16 cellular contexts compared by ENCODE assay signal in the genomic region with DNA sequence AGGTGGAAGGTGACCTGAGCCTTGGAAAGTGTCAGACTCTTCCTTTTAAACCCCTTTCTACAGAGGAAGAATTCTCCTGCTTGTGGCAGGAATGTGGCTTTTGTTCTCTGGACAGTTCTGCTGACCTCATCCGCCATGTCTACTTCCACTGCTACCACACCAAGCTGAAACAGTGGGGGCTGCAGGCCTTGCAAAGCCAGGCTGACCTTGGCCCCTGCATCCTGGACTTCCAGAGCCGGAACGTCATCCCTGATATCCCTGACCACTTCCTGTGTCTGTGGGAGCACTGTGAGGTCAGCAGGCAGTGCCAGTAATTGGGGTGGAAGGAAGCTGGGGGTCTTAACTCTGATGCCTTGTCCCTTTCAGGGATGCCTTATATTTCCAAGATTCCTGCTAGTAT. TPM values are rescaled to one million over a fixed set of nuclear protein-coding genes. Genes with fewer than 3 reads are reported as not detected.
DNase-seq lines count a peak whose midpoint lies in the region; ATAC-seq and TF ChIP-seq lines count a peak whose summit lies in the region.
"Had no signal": no experiment of that assay in that cellular context is flagged by ENCODE, and none has a peak within 500 bp of the region (broad histone marks: within the 10 kb centered on the region; RNA-seq: fewer than 3 reads in every experiment).

No MANE protein-coding gene starts in this region.

- no peak for ATAC-seq in GM21723 (IDR thresholded peaks at IDR 0.05; ENCODE audit: unreplicated experiment)
- ATAC-seq in HG03280 (IDR thresholded peaks at IDR 0.05; ENCODE audit: unreplicated experiment), result no peak

- TF ChIP-seq CTCF in fibroblast of villous mesenchyme (IDR thresholded peaks at IDR 0.05; ENCODE audit: insufficient read depth, low read depth, low read length) (peak; percentile 14), nephron progenitor cell (IDR thresholded peaks at IDR 0.05) (no peak)

- DNase-seq in ELR (ENCODE audit: low read depth) (peak; percentile 46), UCSD-AML1 (lab: John Stamatoyannopoulos, UW; ENCODE audit: unreplicated experiment) (peak; percentile 24), fibroblast of villous mesenchyme (ENCODE audit: low read depth) (peak; percentile 68), nephron progenitor cell (no peak), NCI-H2081 treated with DMSO at 0.1 percent for 48 hours (lab: John Stamatoyannopoulos, UW) (no peak), nucleus accumbens (lab: John Stamatoyannopoulos, UW) (no peak)
- DNase-seq: ACHN; CD4-positive, alpha-beta memory T cell; DND-41; Karpas-422; NCI-H1930; NCI-H510A treated with DMSO at 0.1 percent for 48 hours had no signal

- peaks cover 10% of the 10 kb centered on the region for H3K4me1 Mint-ChIP-seq in nephron progenitor cell

- H3K9me3 Mint-ChIP-seq in nephron progenitor cell, result no peaks in the 10 kb centered on the region
- H3K9me3 Mint-ChIP-seq: CD4-positive, alpha-beta memory T cell had no signal

- H3K4me3 Mint-ChIP-seq in nephron progenitor cell, result no peak overlapping the region
- H3K4me3 Mint-ChIP-seq: B cell; CD4-positive, alpha-beta memory T cell had no signal

- peak overlapping the region; percentile 39 for H3K27ac Mint-ChIP-seq in nephron progenitor cell
- H3K27ac Mint-ChIP-seq: B cell; CD4-positive, alpha-beta memory T cell had no signal

- H3K4me3 ChIP-seq in fibroblast of villous mesenchyme (ENCODE audit: low read depth, low read length), result no peak overlapping the region
- H3K4me3 ChIP-seq: SJSA1 had no signal

- H3K36me3 Mint-ChIP-seq in nephron progenitor cell (ENCODE audit: low read depth), result peaks cover 68% of the 10 kb centered on the region

- peaks cover 3% of the 10 kb centered on the region for H3K27me3 Mint-ChIP-seq in nephron progenitor cell (ENCODE audit: low read depth, poor library complexity)
- H3K27me3 Mint-ChIP-seq: B cell; CD4-positive, alpha-beta memory T cell had no signal

RNA-seq across cellular contexts. Expression of a gene that starts 9.3 kb away (rescaled TPM):
- total RNA-seq in fibroblast of villous mesenchyme, result 18.6 and 20.3 TPM in 2 replicates

RNA-seq across cellular contexts. Expression of a gene that starts 18.2 kb away (rescaled TPM):
- under 0.01 and 0.86 TPM in 2 replicates for total RNA-seq in fibroblast of villous mesenchyme
- total RNA-seq: B cell had no signal

RNA-seq across cellular contexts. Expression of a gene that starts 23.5 kb away (rescaled TPM):
- total RNA-seq in fibroblast of villous mesenchyme, result 4.5 and 5.6 TPM in 2 replicates

RNA-seq across cellular contexts. Expression of a gene that starts 29.0 kb away (rescaled TPM):
- 21.3 and 29.4 TPM in 2 replicates for total RNA-seq in fibroblast of villous mesenchyme

RNA-seq across cellular contexts. Expression of a gene that starts 37.9 kb away (rescaled TPM):
- total RNA-seq in fibroblast of villous mesenchyme, result 16.4 and 17.7 TPM in 2 replicates

Comparison
In these comparisons a context has a peak if more than half of its experiments do, and no peak if none do; other contexts are left out.
1. DNase-seq: peak in ELR (single experiment), UCSD-AML1 (single experiment) and fibroblast of villous mesenchyme (single experiment); none in nephron progenitor cell (single experiment), NCI-H2081 treated with DMSO at 0.1 percent for 48 hours (single experiment) and nucleus accumbens (0 of 56).